ENCODE assay signal across 8 cellular contexts in genomic region chr7:142323706-142324105, GRCh38.
DNase-seq lines count a peak whose midpoint lies in the region; ATAC-seq lines count a peak whose summit lies in the region.

No MANE protein-coding gene starts in this region.

- H3K4me1 ChIP-seq in thymus (ENCODE audit: control insufficient read depth, insufficient read depth, low read length): peaks cover 30% of the 10 kb centered on the region

- no peaks in the 10 kb centered on the region for H3K9me3 Mint-ChIP-seq in activated naive CD4-positive, alpha-beta T cell treated with anti-CD3 and anti-CD28 coated beads, Interleukin-2, amount 10 ng/mL, durations not matched to agents 7 days and 5 days

- H3K27ac Mint-ChIP-seq in activated naive CD4-positive, alpha-beta T cell treated with anti-CD3 and anti-CD28 coated beads, Interleukin-2, amount 10 ng/mL, durations not matched to agents 7 days and 5 days: peak overlapping the region; percentile 2

- no peak overlapping the region for H3K4me3 ChIP-seq in thymus (ENCODE audit: low read length)

- H3K9me3 ChIP-seq in thymus (ENCODE audit: control insufficient read depth): no peaks in the 10 kb centered on the region

- CTCF ChIA-PET in activated naive CD4-positive, alpha-beta T cell treated with anti-CD3 and anti-CD28 coated beads, Interleukin-2, amount 10 ng/mL, durations not matched to agents 7 days and 5 days (lab: Charles Lee): interaction anchor here (0.6 to 3.4 kb wide), 23 partner anchors 10 to 871 kb away, joined by 3 to 28 read pairs (median 4); no protein-coding TSS in a partner anchor

- ATAC-seq in left lobe of liver: peak; percentile 24

- peaks cover 25% of the 10 kb centered on the region for H3K4me1 Mint-ChIP-seq in activated naive CD4-positive, alpha-beta T cell treated with anti-CD3 and anti-CD28 coated beads, Interleukin-2, amount 10 ng/mL, durations not matched to agents 7 days and 5 days

- H3K27me3 Mint-ChIP-seq in activated naive CD4-positive, alpha-beta T cell treated with anti-CD3 and anti-CD28 coated beads, Interleukin-2, amount 10 ng/mL, durations not matched to agents 7 days and 5 days: peaks cover 32% of the 10 kb centered on the region

- WGBS in thymus: 3% methylated on average over 4 of the region's 4 CpGs

- no peaks in the 10 kb centered on the region for H3K27me3 ChIP-seq in thymus (ENCODE audit: control insufficient read depth, insufficient read depth)

- no peaks in the 10 kb centered on the region for H3K36me3 Mint-ChIP-seq in activated naive CD4-positive, alpha-beta T cell treated with anti-CD3 and anti-CD28 coated beads, Interleukin-2, amount 10 ng/mL, durations not matched to agents 7 days and 5 days

- peak overlapping the region; percentile 71 for H3K27ac ChIP-seq in thymus (ENCODE audit: low read depth)

- H3K36me3 ChIP-seq in thymus (ENCODE audit: control insufficient read depth, insufficient read depth): no peaks in the 10 kb centered on the region

- no peak overlapping the region for H3K4me3 Mint-ChIP-seq in activated naive CD4-positive, alpha-beta T cell treated with anti-CD3 and anti-CD28 coated beads, Interleukin-2, amount 10 ng/mL, durations not matched to agents 7 days and 5 days

- peak; percentile 24 to 25 for DNase-seq in activated CD4-positive, alpha-beta T cell treated with anti-CD3 and anti-CD28 coated beads for 24 hours (ENCODE audit: low read depth in 2 of 2)
- no peak for DNase-seq in activated CD4-positive, alpha-beta T cell treated with anti-CD3 and anti-CD28 coated beads for 1 hour
- DNase-seq in NCI-H2171 treated with DMSO at 0.1 percent for 48 hours (lab: John Stamatoyannopoulos, UW): peak; percentile 59
- DNase-seq in activated naive CD4-positive, alpha-beta T cell treated with anti-CD3 and anti-CD28 coated beads, Interleukin-2, amount 10 ng/mL, durations not matched to agents 7 days and 5 days: peak; percentile 65
- no peak for DNase-seq in left lobe of liver (ENCODE audit: low spot score)
- no peak for DNase-seq in AG20443 (ENCODE audit: low spot score)
- DNase-seq in AG08396 (ENCODE audit: low spot score): no peak

Comparison
In these comparisons a context has a peak if more than half of its experiments do, and no peak if none do; other contexts are left out.
1. DNase-seq: peak in activated CD4-positive, alpha-beta T cell treated with anti-CD3 and anti-CD28 coated beads for 24 hours (2 of 2), NCI-H2171 treated with DMSO at 0.1 percent for 48 hours (single experiment) and activated naive CD4-positive, alpha-beta T cell treated with anti-CD3 and anti-CD28 coated beads, Interleukin-2, amount 10 ng/mL, durations not matched to agents 7 days and 5 days (single experiment); none in activated CD4-positive, alpha-beta T cell treated with anti-CD3 and anti-CD28 coated beads for 1 hour (single experiment), left lobe of liver (single experiment), AG20443 (single experiment) and AG08396 (single experiment).